In genomic region chr9:93265301-93265971, GRCh38 we compare ENCODE assay signal across 1 cellular context.
TF ChIP-seq lines count a peak whose summit lies in the region.

No MANE protein-coding gene starts in this region.

TF ChIP-seq in WTC11, 78 proteins besides CTCF, POLR2A, EP300 and RAD21 (continued from another document):
- TF ChIP-seq PRDM15 (CRISPR knock-in tag; IDR thresholded peaks at IDR 0.05): no peak
- no peak for TF ChIP-seq ZNF671 (CRISPR knock-in tag; IDR thresholded peaks at IDR 0.05)
